In the genomic region with DNA sequence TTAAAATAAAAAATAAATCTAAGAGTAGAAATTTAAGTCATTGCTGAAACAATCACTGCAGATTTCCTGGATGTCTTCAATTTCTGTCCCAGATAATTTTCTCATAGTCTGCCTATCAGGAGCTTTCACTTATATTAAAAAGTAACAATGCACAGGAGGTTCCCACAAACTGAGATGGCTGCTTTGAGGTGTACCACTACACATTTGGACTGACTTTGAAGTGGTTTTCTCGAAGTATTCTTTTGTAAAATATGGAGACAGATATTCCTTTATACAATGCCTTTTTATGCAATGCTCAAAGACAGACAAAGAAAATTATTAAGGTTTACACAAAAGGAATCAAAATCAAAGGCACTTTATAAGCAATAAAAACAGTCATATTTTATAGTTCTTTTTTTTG, we compare ENCODE assay signal across 24 cellular contexts.
"Had no signal": no experiment of that assay in that cellular context is flagged by ENCODE, and none has a peak within 500 bp of the region (broad histone marks: within the 10 kb centered on the region; RNA-seq: fewer than 3 reads in every experiment).

No MANE protein-coding gene starts in this region.

- H3K27ac Mint-ChIP-seq: dendritic cell treated with granulocyte-macrophage colony-stimulating factor and Interleukin-4, amounts not matched to agents 40 ng/mL and 50 ng/mL, for 4 days; effector memory CD8-positive, alpha-beta T cell; endodermal cell; mesothelial cell of epicardium had no signal

- H3K4me3 Mint-ChIP-seq: dendritic cell treated with granulocyte-macrophage colony-stimulating factor and Interleukin-4, amounts not matched to agents 40 ng/mL and 50 ng/mL, for 4 days; effector memory CD8-positive, alpha-beta T cell; endodermal cell; mesothelial cell of epicardium; naive B cell had no signal

- ATAC-seq: effector memory CD8-positive, alpha-beta T cell; esophagus mucosa; gastrocnemius medialis; heart right ventricle; left cardiac atrium; left lung; left ventricle myocardium superior; lower lobe of right lung; mucosa of descending colon had no signal

- H3K4me3 ChIP-seq: colonic mucosa, esophagus squamous epithelium, gastrocnemius medialis, heart right ventricle, left lung, lower lobe of right lung, mucosa of descending colon had no signal

- DNase-seq: colonic mucosa; cortex of kidney; effector CD8-positive, alpha-beta T cell; effector memory CD8-positive, alpha-beta T cell; endodermal cell; erythroblast; esophagus squamous epithelium; foreskin fibroblast; foreskin melanocyte; gastrocnemius medialis; glutamatergic neuron; head of caudate nucleus; heart right ventricle; hippocampal formation; left cardiac atrium; left lung; left ventricle myocardium superior; lower lobe of right lung; mesenchymal stem cell; mucosa of descending colon; naive B cell had no signal

- H3K4me1 Mint-ChIP-seq: endodermal cell, mesothelial cell of epicardium had no signal

- H3K27me3 Mint-ChIP-seq: dendritic cell treated with granulocyte-macrophage colony-stimulating factor and Interleukin-4, amounts not matched to agents 40 ng/mL and 50 ng/mL, for 4 days; effector memory CD8-positive, alpha-beta T cell; naive B cell had no signal

- H3K9me3 Mint-ChIP-seq: dendritic cell treated with granulocyte-macrophage colony-stimulating factor and Interleukin-4, amounts not matched to agents 40 ng/mL and 50 ng/mL, for 4 days; effector memory CD8-positive, alpha-beta T cell; endodermal cell; mesothelial cell of epicardium; naive B cell had no signal
